Comparison of ENCODE assay signal across 8 cellular contexts in the genomic region with DNA sequence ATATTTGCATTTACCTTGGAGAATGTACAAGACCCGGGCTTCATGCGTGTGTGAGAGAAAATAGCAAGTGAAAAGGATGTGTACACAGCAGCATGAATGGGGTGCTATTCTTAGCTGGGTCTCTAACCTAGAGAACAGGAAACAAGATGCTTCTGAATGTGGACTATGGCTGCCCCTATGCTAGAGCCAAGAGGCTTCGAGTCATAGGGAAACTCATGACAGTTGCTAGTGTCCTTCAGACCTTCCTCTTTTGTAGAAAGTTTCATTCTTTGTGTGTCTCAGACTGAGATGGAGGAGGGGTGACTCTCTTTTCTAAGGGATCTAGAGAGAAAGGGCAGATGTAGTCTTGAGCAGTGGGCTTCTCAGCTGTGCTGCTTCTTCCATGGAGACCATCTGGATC. TPM values are rescaled to one million over a fixed set of nuclear protein-coding genes. Genes with fewer than 3 reads are reported as not detected.
A peak's percentile ranks its signal among the peaks of the same experiment; 100 is the strongest.
DNase-seq lines count a peak whose midpoint lies in the region; ATAC-seq lines count a peak whose summit lies in the region.
"Not testable (repeated sequence)": the region's sequence is repeated elsewhere in the genome, so short reads cannot be mapped to it uniquely, and the experiment has no call there.

No MANE protein-coding gene starts in this region.

- H3K27me3 Mint-ChIP-seq in activated CD4-positive, alpha-beta T cell treated with anti-CD3 and anti-CD28 coated beads, Interleukin-2, amount 10 ng/mL, durations not matched to agents 24 days and 14 days; stimulated activated memory B cell treated with anti-CD40 and anti-IgM and Interleukin-4, amounts not matched to agents 10 μg/mL and 1 μg/mL and 100 μg/mL, for 72 hours: not testable (repeated sequence)

- peak overlapping the region; percentile 53 for H3K27ac Mint-ChIP-seq in activated CD4-positive, alpha-beta T cell treated with anti-CD3 and anti-CD28 coated beads, Interleukin-2, amount 10 ng/mL, durations not matched to agents 24 days and 14 days
- H3K27ac Mint-ChIP-seq in stimulated activated memory B cell treated with anti-CD40 and anti-IgM and Interleukin-4, amounts not matched to agents 10 μg/mL and 1 μg/mL and 100 μg/mL, for 72 hours, result not testable (repeated sequence)

- not testable (repeated sequence) for H3K9me3 Mint-ChIP-seq in activated CD4-positive, alpha-beta T cell treated with anti-CD3 and anti-CD28 coated beads, Interleukin-2, amount 10 ng/mL, durations not matched to agents 24 days and 14 days; stimulated activated memory B cell treated with anti-CD40 and anti-IgM and Interleukin-4, amounts not matched to agents 10 μg/mL and 1 μg/mL and 100 μg/mL, for 72 hours

- intact Hi-C loops in activated CD4-positive, alpha-beta T cell treated with anti-CD3 and anti-CD28 coated beads, Interleukin-2, amount 10 ng/mL, durations not matched to agents 24 days and 14 days (cut with micrococcal nuclease); left ventricle myocardium superior (cut with micrococcal nuclease): not testable (repeated sequence)

- H3K36me3 Mint-ChIP-seq in activated CD4-positive, alpha-beta T cell treated with anti-CD3 and anti-CD28 coated beads, Interleukin-2, amount 10 ng/mL, durations not matched to agents 24 days and 14 days (ENCODE audit: low read depth); stimulated activated memory B cell treated with anti-CD40 and anti-IgM and Interleukin-4, amounts not matched to agents 10 μg/mL and 1 μg/mL and 100 μg/mL, for 72 hours: not testable (repeated sequence)

- not testable (repeated sequence) for H3K4me3 Mint-ChIP-seq in activated CD4-positive, alpha-beta T cell treated with anti-CD3 and anti-CD28 coated beads, Interleukin-2, amount 10 ng/mL, durations not matched to agents 24 days and 14 days; stimulated activated memory B cell treated with anti-CD40 and anti-IgM and Interleukin-4, amounts not matched to agents 10 μg/mL and 1 μg/mL and 100 μg/mL, for 72 hours

- ATAC-seq in GM18498 (IDR thresholded peaks at IDR 0.05; ENCODE audit: unreplicated experiment) (peak; percentile 98), GM19452 (IDR thresholded peaks at IDR 0.05; ENCODE audit: unreplicated experiment) (peak; percentile 97), HG02678 (IDR thresholded peaks at IDR 0.05; ENCODE audit: unreplicated experiment) (peak; percentile 99), HG03196 (IDR thresholded peaks at IDR 0.05; ENCODE audit: unreplicated experiment) (peak; percentile 97), left ventricle myocardium superior (peak; percentile 78)
- peak; percentile 99 for ATAC-seq in stimulated activated memory B cell treated with anti-CD40 and anti-IgM and Interleukin-4, amounts not matched to agents 10 μg/mL and 1 μg/mL and 100 μg/mL, for 72 hours

- not testable (repeated sequence) for H3K4me1 Mint-ChIP-seq in activated CD4-positive, alpha-beta T cell treated with anti-CD3 and anti-CD28 coated beads, Interleukin-2, amount 10 ng/mL, durations not matched to agents 24 days and 14 days; stimulated activated memory B cell treated with anti-CD40 and anti-IgM and Interleukin-4, amounts not matched to agents 10 μg/mL and 1 μg/mL and 100 μg/mL, for 72 hours

- peak; percentile 58 for DNase-seq in NAMALWA (ENCODE audit: low spot score)
- DNase-seq in activated CD4-positive, alpha-beta T cell treated with anti-CD3 and anti-CD28 coated beads, Interleukin-2, amount 10 ng/mL, durations not matched to agents 24 days and 14 days, result peak; percentile 72
- DNase-seq in left ventricle myocardium superior, result not testable (repeated sequence)

RNA-seq across cellular contexts. Expression of a gene that starts 40.0 kb away (rescaled TPM):
- 102 and 105 TPM in 2 replicates for total RNA-seq in activated CD4-positive, alpha-beta T cell treated with anti-CD3 and anti-CD28 coated beads, Interleukin-2, amount 10 ng/mL, durations not matched to agents 24 days and 14 days
- 19.6 TPM for total RNA-seq in left ventricle myocardium superior

RNA-seq across cellular contexts. Expression of a gene that starts 40.7 kb away (rescaled TPM):
- total RNA-seq in activated CD4-positive, alpha-beta T cell treated with anti-CD3 and anti-CD28 coated beads, Interleukin-2, amount 10 ng/mL, durations not matched to agents 24 days and 14 days, result 29.1 and 35.5 TPM in 2 replicates
- total RNA-seq in left ventricle myocardium superior, result 1.5 TPM

Comparison
In these comparisons a context has a peak if more than half of its experiments do, and no peak if none do; other contexts are left out.
1. RNA of a gene that starts 40.7 kb away (total RNA-seq): 29.1 to 35.5 TPM in activated CD4-positive, alpha-beta T cell treated with anti-CD3 and anti-CD28 coated beads, Interleukin-2, amount 10 ng/mL, durations not matched to agents 24 days and 14 days; 1.5 TPM in left ventricle myocardium superior (single experiment); every median in the first group is over 10 times any median in the second.
2. Peak in every context shown above with its lines, with median percentiles within 50 percentile points of each other: ATAC-seq.